ENCODE assay signal across 8 cellular contexts in genomic region chr12:57430931-57431566, GRCh38. TPM values are rescaled to one million over a fixed set of nuclear protein-coding genes. Genes with fewer than 3 reads are reported as not detected.
A peak's percentile ranks its signal among the peaks of the same experiment; 100 is the strongest.
DNase-seq lines count a peak whose midpoint lies in the region; ATAC-seq, FAIRE-seq and TF ChIP-seq lines count a peak whose summit lies in the region.

R3HDM2 (minus strand) TSS chr12:57431043; CDS start chr12:57310428, 120,615 bp downstream.

- peak; percentile 88 for TF ChIP-seq POLR2A in esophagus muscularis mucosa (IDR thresholded peaks at IDR 0.05; ENCODE audit: low read depth)

- WGBS in GM23248 (ENCODE audit: low coverage in 1 of 2, low lambda C conversion rate in 2 of 2, missing lambda C conversion rate in 2 of 2), 2 experiments: 7% methylated on average over 27 to 30 of the region's 41 CpGs
- 2% methylated on average over 31 of the region's 41 CpGs for WGBS in esophagus muscularis mucosa

- no peak for TF ChIP-seq EP300 in esophagus muscularis mucosa (IDR thresholded peaks at IDR 0.05)

- H3K9ac ChIP-seq in DND-41 (ENCODE audit: low read depth, low read length) (peak within 1 kb of the TSS; percentile 87), GM23248 (peak within 1 kb of the TSS; percentile 92), Karpas-422 (ENCODE audit: low read length) (peak within 1 kb of the TSS; percentile 83)

- H3K4me3 ChIP-seq in DND-41 (ENCODE audit: low read depth in 1 of 2, low read length in 2 of 2): peak within 1 kb of the TSS; percentile 69 to 79
- H3K4me3 ChIP-seq in GM23248: peak within 1 kb of the TSS; percentile 88
- H3K4me3 ChIP-seq in Karpas-422 (ENCODE audit: low read length): peak within 1 kb of the TSS; percentile 76
- peak within 1 kb of the TSS; percentile 66 to 97 (median 78) for H3K4me3 ChIP-seq in esophagus muscularis mucosa
- H3K4me3 ChIP-seq in muscle layer of duodenum (ENCODE audit: low read depth in 1 of 2, low read length in 2 of 2): peak within 1 kb of the TSS; percentile 65 to 79

- H3K4me1 Mint-ChIP-seq in activated T-cell treated with anti-CD3 and anti-CD28 coated beads, Interleukin-2, amount 50 U/mL, for 72 hours (ENCODE audit: low read depth): peaks cover 43% of the 10 kb centered on the region

- no peaks in the 10 kb centered on the region for H3K9me2 ChIP-seq in GM23248 (ENCODE audit: insufficient read depth)
- H3K9me2 ChIP-seq in Karpas-422 (replicated peaks; ENCODE audit: insufficient read depth, low read length): no peaks in the 10 kb centered on the region

- H3K27me3 ChIP-seq in DND-41 (ENCODE audit: insufficient read depth, low read length, poor library complexity): no peaks in the 10 kb centered on the region
- H3K27me3 ChIP-seq in GM23248 (replicated peaks; ENCODE audit: insufficient read depth): no peaks in the 10 kb centered on the region
- H3K27me3 ChIP-seq in Karpas-422 (ENCODE audit: low read length): no peaks in the 10 kb centered on the region
- no peaks in the 10 kb centered on the region for H3K27me3 ChIP-seq in esophagus muscularis mucosa
- H3K27me3 ChIP-seq in muscle layer of duodenum (ENCODE audit: low read depth, low read length): no peaks in the 10 kb centered on the region

- peak within 1 kb of the TSS; percentile 95 for H3K27ac ChIP-seq in DND-41 (ENCODE audit: low read length)
- H3K27ac ChIP-seq in GM23248: peak within 1 kb of the TSS; percentile 81
- peak within 1 kb of the TSS; percentile 79 for H3K27ac ChIP-seq in Karpas-422 (ENCODE audit: low read length)
- H3K27ac ChIP-seq in esophagus muscularis mucosa (replicated peaks in 1 of 4): peak within 1 kb of the TSS; percentile 90 to 98 (median 98)
- H3K27ac ChIP-seq in muscle layer of duodenum (ENCODE audit: low read length): peak within 1 kb of the TSS; percentile 99

- peak within 1 kb of the TSS; percentile 94 to 97 for H3K4me3 Mint-ChIP-seq in activated T-cell treated with anti-CD3 and anti-CD28 coated beads, Interleukin-2, amount 50 U/mL, for 72 hours

- peak within 1 kb of the TSS; percentile 99 for H3K27ac Mint-ChIP-seq in activated T-cell treated with anti-CD3 and anti-CD28 coated beads, Interleukin-2, amount 50 U/mL, for 72 hours

- H2AFZ ChIP-seq in DND-41 (ENCODE audit: low read depth, low read length): peak within 1 kb of the TSS; percentile 90
- peak within 1 kb of the TSS; percentile 94 for H2AFZ ChIP-seq in GM23248
- no peak within 1 kb of the TSS for H2AFZ ChIP-seq in Karpas-422 (ENCODE audit: low read length)

- TF ChIP-seq CTCF in DND-41 (IDR thresholded peaks at IDR 0.05; ENCODE audit: borderline replicate concordance, extremely low read depth, low read length, poor library complexity, severe bottlenecking): no peak
- TF ChIP-seq CTCF in esophagus muscularis mucosa (IDR thresholded peaks at IDR 0.05): peak in 1 of 3 experiments; percentile 21

- H3K9me3 ChIP-seq in DND-41 (ENCODE audit: insufficient read depth, low read length, severe bottlenecking) (no peaks in the 10 kb centered on the region), GM23248 (ENCODE audit: low read depth) (no peaks in the 10 kb centered on the region), Karpas-422 (ENCODE audit: low read length) (no peaks in the 10 kb centered on the region), esophagus muscularis mucosa (no peaks in the 10 kb centered on the region), muscle layer of duodenum (ENCODE audit: control insufficient read depth in 1 of 2, low read length in 2 of 2) (no peaks in the 10 kb centered on the region)

- H3K9me3 Mint-ChIP-seq in activated T-cell treated with anti-CD3 and anti-CD28 coated beads, Interleukin-2, amount 50 U/mL, for 72 hours: no peaks in the 10 kb centered on the region

- H3K27me3 Mint-ChIP-seq in activated T-cell treated with anti-CD3 and anti-CD28 coated beads, Interleukin-2, amount 50 U/mL, for 72 hours (ENCODE audit: low read depth): no peaks in the 10 kb centered on the region

- H3K36me3 ChIP-seq in DND-41 (ENCODE audit: insufficient read depth, low read length): no peaks in the 10 kb centered on the region
- H3K36me3 ChIP-seq in GM23248 (ENCODE audit: low read depth): no peaks in the 10 kb centered on the region
- H3K36me3 ChIP-seq in Karpas-422 (ENCODE audit: insufficient read depth, low read length): no peaks in the 10 kb centered on the region
- no peaks in the 10 kb centered on the region for H3K36me3 ChIP-seq in esophagus muscularis mucosa
- H3K36me3 ChIP-seq in muscle layer of duodenum (ENCODE audit: control insufficient read depth in 1 of 2, insufficient read depth in 2 of 2, low read length in 2 of 2): no peaks in the 10 kb centered on the region

- peaks cover 27% of the 10 kb centered on the region for H3K4me1 ChIP-seq in DND-41 (ENCODE audit: insufficient read depth, low read length)
- H3K4me1 ChIP-seq in GM23248 (ENCODE audit: insufficient read depth): peaks cover 8% of the 10 kb centered on the region; the same call in 1 of the 2 replicates
- H3K4me1 ChIP-seq in Karpas-422 (ENCODE audit: low read length): peaks cover 20% of the 10 kb centered on the region
- H3K4me1 ChIP-seq in esophagus muscularis mucosa: peaks cover 12 to 26% (median 17%) of the 10 kb centered on the region in 4 donors
- H3K4me1 ChIP-seq in muscle layer of duodenum (ENCODE audit: control insufficient read depth in 1 of 2, insufficient read depth in 2 of 2, low read length in 2 of 2): peaks cover 0 to 5% of the 10 kb centered on the region in 2 donors

- H3K36me3 Mint-ChIP-seq in activated T-cell treated with anti-CD3 and anti-CD28 coated beads, Interleukin-2, amount 50 U/mL, for 72 hours (ENCODE audit: insufficient read depth in 2 of 2): no peaks in the 10 kb centered on the region

- in situ Hi-C loops in GM23248 (cut with MboI): no loop called here

- H3K4me2 ChIP-seq in DND-41 (ENCODE audit: insufficient read depth, low read length) (peak within 1 kb of the TSS; percentile 94), GM23248 (ENCODE audit: unreplicated experiment) (peak within 1 kb of the TSS; percentile 99), Karpas-422 (ENCODE audit: low read depth, low read length, poor library complexity, severe bottlenecking) (peak within 1 kb of the TSS; percentile 98)

- peak; percentile 94 for ATAC-seq in DND-41 (ENCODE audit: insufficient read depth, low read depth)
- peak; percentile 97 for ATAC-seq in activated T-cell treated with anti-CD3 and anti-CD28 coated beads, Interleukin-2, amount 50 U/mL, for 72 hours (replicated peaks in 1 of 2)

- no peak for FAIRE-seq in RCC 7860 (lab: Jason Lieb, UNC)

- intact Hi-C loops in esophagus muscularis mucosa (cut with DNase I): no loop called here

- H3K79me2 ChIP-seq in DND-41 (ENCODE audit: insufficient read depth, low read length) (peaks cover 48% of the 10 kb centered on the region), GM23248 (ENCODE audit: insufficient read depth) (peaks cover 42% of the 10 kb centered on the region), Karpas-422 (ENCODE audit: low read length) (peaks cover 34% of the 10 kb centered on the region)

- H3F3A ChIP-seq in GM23248 (ENCODE audit: insufficient read depth): peaks cover 11% of the 10 kb centered on the region

- DNase-seq in DND-41: peak; percentile 96
- DNase-seq in GM23248: peak; percentile 97
- DNase-seq in Karpas-422: peak; percentile 99
- peak; percentile 89 for DNase-seq in RCC 7860 (ENCODE audit: low spot score)
- DNase-seq in activated T-cell treated with anti-CD3 and anti-CD28 coated beads, Interleukin-2, amount 50 U/mL, for 72 hours: peak; percentile 96 to 97
- peak; percentile 98 for DNase-seq in esophagus muscularis mucosa (ENCODE audit: extremely low spot score)
- peak; percentile 91 for DNase-seq in stimulated activated CD8-positive, alpha-beta memory T cell treated with anti-CD3 and anti-CD28 coated beads, Interleukin-7, amount 100 ng/mL, for 24 hours (ENCODE audit: low read depth)

- no peaks in the 10 kb centered on the region for H4K20me1 ChIP-seq in DND-41 (ENCODE audit: insufficient read depth, low read length)
- no peaks in the 10 kb centered on the region for H4K20me1 ChIP-seq in GM23248 (ENCODE audit: insufficient read depth)
- no peaks in the 10 kb centered on the region for H4K20me1 ChIP-seq in Karpas-422 (ENCODE audit: insufficient read depth, low read depth, low read length)

RNA-seq across cellular contexts. Expression of gene R3HDM2, which starts in this region (rescaled TPM):
- 16.9 and 27.6 TPM in 2 replicates for total RNA-seq in GM23248 (2014; rRNA removed; shearing (Covaris generic))
- 16.2 and 17.0 TPM in 2 replicates for polyA plus RNA-seq in GM23248 (2016; fragmentation: Nextera tagmentation; extraction: Ambion mirVana)
- total RNA-seq in Karpas-422 (2014; rRNA removed; shearing (Covaris generic); ENCODE audit: low replicate concordance): 31.9 and 39.0 TPM in 2 replicates
- total RNA-seq in activated T-cell treated with anti-CD3 and anti-CD28 coated beads, Interleukin-2, amount 50 U/mL, for 72 hours: 10 to 100 TPM; 78.9 to 79.1 TPM
- total RNA-seq in esophagus muscularis mucosa: 10 to 100 TPM; 30.3 to 41.5 (median 35.1) TPM

Comparison
In these comparisons a context has a peak if more than half of its experiments do, and no peak if none do; other contexts are left out.
1. Peak in every context shown above with its lines: DNase-seq, ATAC-seq, H3K4me3 ChIP-seq and H3K27ac ChIP-seq.